Comparison of ENCODE assay signal across 19 cellular contexts in genomic region chr5:59832577-59833301, GRCh38.
"Had no signal": no experiment of that assay in that cellular context is flagged by ENCODE, and none has a peak within 500 bp of the region (broad histone marks: within the 10 kb centered on the region; RNA-seq: fewer than 3 reads in every experiment).

No MANE protein-coding gene starts in this region.

- H3K27ac ChIP-seq: colonic mucosa, esophagus squamous epithelium, foreskin keratinocyte, prostate gland, spleen, testis, upper lobe of left lung had no signal

- ATAC-seq: activated T-cell treated with anti-CD3 and anti-CD28 coated beads, Interleukin-2, amount 50 U/mL, for 72 hours; foreskin keratinocyte; right cardiac atrium; stimulated activated naive CD8-positive, alpha-beta T cell treated with anti-CD3 and anti-CD28 coated beads, Interleukin-15, amount 100 ng/mL, for 72 hours had no signal

- H3K9me3 ChIP-seq: colonic mucosa, esophagus squamous epithelium, prostate gland, spleen, testis, upper lobe of left lung had no signal

- H3K4me1 ChIP-seq: colonic mucosa, esophagus squamous epithelium, foreskin keratinocyte, prostate gland, spleen, testis, upper lobe of left lung had no signal

- H3K4me3 ChIP-seq: colonic mucosa, esophagus squamous epithelium, prostate gland, spleen, testis, upper lobe of left lung had no signal

- H3K36me3 ChIP-seq: colonic mucosa, esophagus squamous epithelium, prostate gland, spleen, upper lobe of left lung had no signal

- DNase-seq: activated CD4-positive, alpha-beta T cell treated with anti-CD3 and anti-CD28 coated beads, Interleukin-2, amount 10 ng/mL, durations not matched to agents 24 days and 14 days; activated CD4-positive, CD25-positive, alpha-beta regulatory T cell; activated CD8-positive, alpha-beta memory T cell treated with anti-CD3 and anti-CD28 coated beads, Interleukin-2, amount 50 U/mL, for 48 hours; activated gamma-delta T cell; activated T-cell treated with anti-CD3 and anti-CD28 coated beads, Interleukin-2, amount 50 U/mL, for 72 hours; amniotic stem cell; caudate nucleus; colonic mucosa; esophagus squamous epithelium; foreskin keratinocyte; kidney glomerular epithelial cell; nephron progenitor cell; occipital lobe; right cardiac atrium; spleen; stimulated activated naive CD8-positive, alpha-beta T cell treated with anti-CD3 and anti-CD28 coated beads, Interleukin-15, amount 100 ng/mL, for 72 hours; testis; upper lobe of left lung had no signal

- H3K27me3 ChIP-seq: colonic mucosa, esophagus squamous epithelium, spleen, testis, upper lobe of left lung had no signal
